ENCODE assay signal across 9 cellular contexts in genomic region chr7:157736341-157736740, GRCh38.
"Had no signal": no experiment of that assay in that cellular context is flagged by ENCODE, and none has a peak within 500 bp of the region (broad histone marks: within the 10 kb centered on the region; RNA-seq: fewer than 3 reads in every experiment).

No MANE protein-coding gene starts in this region.

- H2AFZ ChIP-seq: GM23248, GM23338 had no signal

- DNase-seq: GM23248, GOT3, H7, H9, HCEC 1CT, HFFc6 had no signal

- H3K9me3 Mint-ChIP-seq: H9 had no signal

- H3K4me1 Mint-ChIP-seq: GM23338 had no signal

- H3K9ac ChIP-seq: GM23248 had no signal

- H3K4me3 Mint-ChIP-seq: GM23338, H9, HFFc6 had no signal

- H3K36me3 ChIP-seq: HAP-1 had no signal

- H3K9me3 ChIP-seq: HAP-1 had no signal

- H3K4me1 ChIP-seq: HAP-1 had no signal

- ATAC-seq: GM23338, HCT116 had no signal

- H3K4me2 ChIP-seq: GM23338 had no signal

- H3K4me3 ChIP-seq: GM23248, GM23338, HAP-1 had no signal

- H3K27ac Mint-ChIP-seq: GM23338, HFFc6 had no signal

- H3K27ac ChIP-seq: GM23248 had no signal
